9 cellular contexts compared by ENCODE assay signal in the genomic region with DNA sequence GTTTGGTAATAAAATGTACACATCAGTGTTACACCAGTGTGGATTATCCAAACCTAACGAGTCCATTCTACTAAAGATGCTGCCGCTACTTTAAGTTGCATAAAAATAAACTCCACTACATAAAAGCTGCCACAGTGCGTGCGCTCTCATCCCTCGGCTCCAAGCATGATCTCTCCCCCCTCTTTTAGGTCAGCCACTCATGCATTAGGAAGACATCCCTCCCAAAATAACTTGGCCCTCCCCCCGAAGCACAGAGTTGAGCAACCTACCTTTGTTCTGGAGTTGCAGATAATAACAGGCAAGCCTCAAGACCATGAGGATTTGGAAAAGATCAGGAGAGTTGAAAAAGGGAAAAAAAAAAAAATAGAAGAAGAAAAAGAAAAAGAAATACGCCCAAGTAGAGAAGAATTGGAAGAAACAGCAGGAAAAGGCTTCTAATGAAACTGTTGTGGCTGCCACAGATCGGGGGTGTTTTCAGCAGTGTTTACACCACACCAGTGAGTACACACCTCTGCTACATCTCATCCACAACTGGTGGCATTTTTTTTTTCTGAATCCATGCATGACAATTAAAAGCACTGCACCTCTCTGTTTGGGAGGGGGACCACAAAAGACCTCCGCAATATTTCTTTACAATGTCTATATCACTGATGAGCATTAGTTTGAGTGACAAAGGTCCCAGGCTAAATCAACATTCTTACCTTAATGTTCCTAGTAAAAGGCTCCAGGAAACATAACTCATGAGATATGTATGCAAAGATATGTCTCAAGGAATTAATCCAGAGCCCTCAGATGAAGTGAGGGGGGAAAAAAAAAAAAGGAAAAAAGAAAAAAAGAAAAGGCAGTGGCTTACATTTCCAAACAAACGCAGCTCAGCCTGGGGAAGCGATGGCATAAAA.
DNase-seq lines count a peak whose midpoint lies in the region; ATAC-seq, FAIRE-seq and TF ChIP-seq lines count a peak whose summit lies in the region.
"Had no signal": no experiment of that assay in that cellular context is flagged by ENCODE, and none has a peak within 500 bp of the region (broad histone marks: within the 10 kb centered on the region; RNA-seq: fewer than 3 reads in every experiment).

No MANE protein-coding gene starts in this region.

- H3K4me3 Mint-ChIP-seq in activated T-cell treated with anti-CD3 and anti-CD28 coated beads, Interleukin-2, amount 50 U/mL, for 4 hours, result no peak overlapping the region

- peaks cover 15% of the 10 kb centered on the region for H3K36me3 Mint-ChIP-seq in activated T-cell treated with anti-CD3 and anti-CD28 coated beads, Interleukin-2, amount 50 U/mL, for 4 hours (ENCODE audit: insufficient read depth)

- no peak for ATAC-seq in activated T-cell treated with anti-CD3 and anti-CD28 coated beads, Interleukin-2, amount 50 U/mL, for 4 hours
- ATAC-seq: foreskin keratinocyte had no signal

- H3K4me3 ChIP-seq in HUES48 (ENCODE audit: low read depth, low read length) (peak overlapping the region; percentile 31; the same call in 1 of the 2 replicates), bronchial epithelial cell (ENCODE audit: low read depth, low read length) (no peak overlapping the region), stomach (peak overlapping the region; percentile 10 to 29 (median 21))

- H3K9me3 ChIP-seq in HUES48 (ENCODE audit: control insufficient read depth, insufficient read depth, low read length) (no peaks in the 10 kb centered on the region), stomach (no peaks in the 10 kb centered on the region)

- H3K36me3 ChIP-seq in HUES48 (ENCODE audit: control insufficient read depth, insufficient read depth, low read length), result no peaks in the 10 kb centered on the region
- H3K36me3 ChIP-seq in bronchial epithelial cell (ENCODE audit: control insufficient read depth, insufficient read depth, low read length), result no peaks in the 10 kb centered on the region
- H3K36me3 ChIP-seq in stomach, result no peaks in the 10 kb centered on the region

- no peaks in the 10 kb centered on the region for H3K9me3 Mint-ChIP-seq in activated T-cell treated with anti-CD3 and anti-CD28 coated beads, Interleukin-2, amount 50 U/mL, for 4 hours

- no peak for FAIRE-seq in bronchial epithelial cell (lab: Jason Lieb, UNC)

- H3K9ac ChIP-seq in HUES48 (ENCODE audit: low read depth, low read length), result no peak overlapping the region

- H3K27me3 Mint-ChIP-seq in activated T-cell treated with anti-CD3 and anti-CD28 coated beads, Interleukin-2, amount 50 U/mL, for 4 hours (ENCODE audit: low read depth), result no peaks in the 10 kb centered on the region

- no peaks in the 10 kb centered on the region for H3K27me3 ChIP-seq in HUES48 (ENCODE audit: control insufficient read depth, insufficient read depth, low read length)
- H3K27me3 ChIP-seq in bronchial epithelial cell (ENCODE audit: control insufficient read depth, insufficient read depth, low read length), result no peaks in the 10 kb centered on the region
- no peaks in the 10 kb centered on the region for H3K27me3 ChIP-seq in stomach
- H3K27me3 ChIP-seq: foreskin keratinocyte had no signal

- no peak for TF ChIP-seq POLR2A in stomach (IDR thresholded peaks at IDR 0.05)

- TF ChIP-seq EP300 in stomach (IDR thresholded peaks at IDR 0.05), result no peak

- peak; percentile 22 for DNase-seq in bronchial epithelial cell (ENCODE audit: low read depth)
- DNase-seq in left kidney (ENCODE audit: low read depth, low spot score), result peak; percentile 35
- no peak for DNase-seq in stomach
- DNase-seq in HUDEP-2 (lab: John Stamatoyannopoulos, UW; ENCODE audit: unreplicated experiment in 76 of 76), result no peak
- no peak for DNase-seq in amygdala (lab: John Stamatoyannopoulos, UW)
- DNase-seq in activated T-cell treated with anti-CD3 and anti-CD28 coated beads, Interleukin-2, amount 50 U/mL, for 4 hours, result no peak
- DNase-seq: foreskin keratinocyte, NCI-H2081 treated with DMSO at 0.1 percent for 48 hours had no signal

- H3K4me1 ChIP-seq in HUES48 (ENCODE audit: control insufficient read depth, insufficient read depth, low read length) (peaks cover 66% of the 10 kb centered on the region), stomach (peaks cover 22 to 75% (median 45%) of the 10 kb centered on the region in 4 donors)
- H3K4me1 ChIP-seq: foreskin keratinocyte had no signal

- TF ChIP-seq CTCF in bronchial epithelial cell (IDR thresholded peaks at IDR 0.05; ENCODE audit: insufficient read depth, low read length, severe bottlenecking) (no peak), stomach (IDR thresholded peaks at IDR 0.05) (no peak)

- peaks cover 51% of the 10 kb centered on the region for H3K4me1 Mint-ChIP-seq in activated T-cell treated with anti-CD3 and anti-CD28 coated beads, Interleukin-2, amount 50 U/mL, for 4 hours (ENCODE audit: low read depth)

- WGBS in stomach, 5 donors, result 52 to 62% (median 58%) methylated on average over 11 of the region's 11 CpGs

- intact Hi-C loops in stomach (cut with DNase I; ENCODE audit: low total_unique reads), result no loop called here

- H3K27ac ChIP-seq in HUES48 (ENCODE audit: low read depth, low read length) (peak overlapping the region; percentile 76), stomach (peak overlapping the region; percentile 7 to 77 (median 59))
- H3K27ac ChIP-seq: foreskin keratinocyte had no signal

Comparison
In these comparisons a context has a peak if more than half of its experiments do, and no peak if none do; other contexts are left out.
1. DNase-seq: peak in bronchial epithelial cell (single experiment) and left kidney (single experiment); none in stomach (single experiment), HUDEP-2 (0 of 76), amygdala (0 of 56) and activated T-cell treated with anti-CD3 and anti-CD28 coated beads, Interleukin-2, amount 50 U/mL, for 4 hours (single experiment).